Comparison of ENCODE assay signal across 26 cellular contexts in genomic region chr9:137463931-137464290, GRCh38. TPM values are rescaled to one million over a fixed set of nuclear protein-coding genes. Genes with fewer than 3 reads are reported as not detected.
A peak's percentile ranks its signal among the peaks of the same experiment; 100 is the strongest.
DNase-seq lines count a peak whose midpoint lies in the region; ATAC-seq and TF ChIP-seq lines count a peak whose summit lies in the region.
"Had no signal": no experiment of that assay in that cellular context is flagged by ENCODE, and none has a peak within 500 bp of the region (broad histone marks: within the 10 kb centered on the region; RNA-seq: fewer than 3 reads in every experiment).

No MANE protein-coding gene starts in this region.

- H3K27me3 ChIP-seq in right cardiac atrium (ENCODE audit: control insufficient read depth, insufficient read depth) = no peaks in the 10 kb centered on the region
- H3K27me3 ChIP-seq in right atrium auricular region = no peaks in the 10 kb centered on the region
- H3K27me3 ChIP-seq in ovary = no peaks in the 10 kb centered on the region
- H3K27me3 ChIP-seq in ascending aorta = no peaks in the 10 kb centered on the region

- H3K4me1 Mint-ChIP-seq in activated CD8-positive, alpha-beta T cell treated with anti-CD3 and anti-CD28 coated beads, Interleukin-2, amount 10 ng/mL, durations not matched to agents 7 days and 5 days (ENCODE audit: low read depth) = peaks cover 34% of the 10 kb centered on the region
- peaks cover 25% of the 10 kb centered on the region for H3K4me1 Mint-ChIP-seq in activated CD8-positive, alpha-beta T cell treated with anti-CD3 and anti-CD28 coated beads for 36 hours (ENCODE audit: low read depth)

- DNase-seq in activated CD8-positive, alpha-beta T cell treated with anti-CD3 and anti-CD28 coated beads, Interleukin-2, amount 10 ng/mL, durations not matched to agents 7 days and 5 days = no peak
- no peak for DNase-seq in activated CD8-positive, alpha-beta T cell treated with anti-CD3 and anti-CD28 coated beads for 36 hours
- DNase-seq in right cardiac atrium = peak in 2 of 3 donors; percentile 37 to 48
- DNase-seq in right atrium auricular region (ENCODE audit: low spot score) = no peak
- DNase-seq in ovary = peak in 3 of 5 donors; percentile 13 to 23 (median 20)
- DNase-seq in activated effector memory CD4-positive, alpha-beta T cell treated with anti-CD3 and anti-CD28 coated beads, Interleukin-2, amount 50 U/mL, for 16 hours = no peak
- DNase-seq in ascending aorta (ENCODE audit: low spot score in 2 of 2) = no peak
- DNase-seq: ACHN; CD4-positive, CD25-positive, alpha-beta regulatory T cell; DMS153; DND-41; Kasumi-1; NCI-H1092 treated with DMSO at 0.1 percent for 48 hours; NCI-H1436 treated with DMSO at 0.1 percent for 48 hours; NCI-H187 treated with DMSO at 0.1 percent for 48 hours; NCI-H2107; NCI-H446; NCI-H524 treated with DMSO at 0.1 percent for 48 hours; NCI-H774; SJCRH30 had no signal

- H3K36me3 Mint-ChIP-seq in activated CD8-positive, alpha-beta T cell treated with anti-CD3 and anti-CD28 coated beads, Interleukin-2, amount 10 ng/mL, durations not matched to agents 7 days and 5 days (ENCODE audit: low read depth) = peaks cover 3% of the 10 kb centered on the region
- H3K36me3 Mint-ChIP-seq in activated CD8-positive, alpha-beta T cell treated with anti-CD3 and anti-CD28 coated beads for 36 hours (ENCODE audit: low read depth) = no peaks in the 10 kb centered on the region
- H3K36me3 Mint-ChIP-seq: CD4-positive, CD25-positive, alpha-beta regulatory T cell had no signal

- H3K27me3 Mint-ChIP-seq in activated CD8-positive, alpha-beta T cell treated with anti-CD3 and anti-CD28 coated beads, Interleukin-2, amount 10 ng/mL, durations not matched to agents 7 days and 5 days (ENCODE audit: low read depth) = peaks cover 8% of the 10 kb centered on the region
- H3K27me3 Mint-ChIP-seq in activated CD8-positive, alpha-beta T cell treated with anti-CD3 and anti-CD28 coated beads for 36 hours = peaks cover 3% of the 10 kb centered on the region

- no peak for TF ChIP-seq CTCF in activated CD8-positive, alpha-beta T cell treated with anti-CD3 and anti-CD28 coated beads for 36 hours (IDR thresholded peaks at IDR 0.05)
- TF ChIP-seq CTCF in right atrium auricular region (IDR thresholded peaks at IDR 0.05) (no peak), ovary (IDR thresholded peaks at IDR 0.05) (no peak), ascending aorta (IDR thresholded peaks at IDR 0.05) (no peak)

- H3K36me3 ChIP-seq in right atrium auricular region (no peaks in the 10 kb centered on the region), ovary (no peaks in the 10 kb centered on the region), ascending aorta (no peaks in the 10 kb centered on the region)
- H3K36me3 ChIP-seq: SJCRH30 had no signal

- H3K4me3 Mint-ChIP-seq in activated CD8-positive, alpha-beta T cell treated with anti-CD3 and anti-CD28 coated beads, Interleukin-2, amount 10 ng/mL, durations not matched to agents 7 days and 5 days = no peak overlapping the region
- no peak overlapping the region for H3K4me3 Mint-ChIP-seq in activated CD8-positive, alpha-beta T cell treated with anti-CD3 and anti-CD28 coated beads for 36 hours

- H3K4me1 ChIP-seq in right cardiac atrium (ENCODE audit: control insufficient read depth, insufficient read depth, low read length) (no peaks in the 10 kb centered on the region), right atrium auricular region (peaks cover 0 to 10% of the 10 kb centered on the region in 2 donors), ovary (ENCODE audit: insufficient read depth) (peaks cover 3% of the 10 kb centered on the region), ascending aorta (peaks cover 3 to 4% of the 10 kb centered on the region in 2 donors)

- no peaks in the 10 kb centered on the region for H3K9me3 Mint-ChIP-seq in activated CD8-positive, alpha-beta T cell treated with anti-CD3 and anti-CD28 coated beads, Interleukin-2, amount 10 ng/mL, durations not matched to agents 7 days and 5 days (ENCODE audit: insufficient read depth)
- no peaks in the 10 kb centered on the region for H3K9me3 Mint-ChIP-seq in activated CD8-positive, alpha-beta T cell treated with anti-CD3 and anti-CD28 coated beads for 36 hours

- peak overlapping the region; percentile 39 for H3K27ac Mint-ChIP-seq in activated CD8-positive, alpha-beta T cell treated with anti-CD3 and anti-CD28 coated beads, Interleukin-2, amount 10 ng/mL, durations not matched to agents 7 days and 5 days
- H3K27ac Mint-ChIP-seq in activated CD8-positive, alpha-beta T cell treated with anti-CD3 and anti-CD28 coated beads for 36 hours = no peak overlapping the region

- intact Hi-C loops in activated CD8-positive, alpha-beta T cell treated with anti-CD3 and anti-CD28 coated beads for 36 hours (cut with micrococcal nuclease) = no loop called here
- intact Hi-C loops in right cardiac atrium (cut with DNase I) = no loop called here
- intact Hi-C loops in ovary (cut with DNase I) = no loop called here
- intact Hi-C loops in ascending aorta (cut with DNase I) = no loop called here

- H3K4me3 ChIP-seq in right cardiac atrium (ENCODE audit: low read length) (no peak overlapping the region), right atrium auricular region (no peak overlapping the region), ovary (no peak overlapping the region), ascending aorta (no peak overlapping the region)
- H3K4me3 ChIP-seq: K562, SJCRH30 had no signal

- no peak for TF ChIP-seq POLR2A in ovary (IDR thresholded peaks at IDR 0.05)

- CTCF ChIA-PET in activated CD8-positive, alpha-beta T cell treated with anti-CD3 and anti-CD28 coated beads, Interleukin-2, amount 10 ng/mL, durations not matched to agents 7 days and 5 days (lab: Charles Lee) = no interaction called here
- CTCF ChIA-PET in activated CD8-positive, alpha-beta T cell treated with anti-CD3 and anti-CD28 coated beads for 36 hours (lab: Charles Lee) = no interaction called here

- 96% methylated on average over 18 of the region's 18 CpGs for WGBS in right cardiac atrium
- WGBS in ovary, 3 donors = 96 to 98% (median 97%) methylated on average over 18 of the region's 18 CpGs

- TF ChIP-seq EP300 in ovary (IDR thresholded peaks at IDR 0.05) = no peak

- POLR2A ChIA-PET in activated CD8-positive, alpha-beta T cell treated with anti-CD3 and anti-CD28 coated beads, Interleukin-2, amount 10 ng/mL, durations not matched to agents 7 days and 5 days (lab: Charles Lee) = no interaction called here
- POLR2A ChIA-PET in activated CD8-positive, alpha-beta T cell treated with anti-CD3 and anti-CD28 coated beads for 36 hours (lab: Charles Lee) = no interaction called here

- H3K27ac ChIP-seq in right cardiac atrium (ENCODE audit: low read length) = no peak overlapping the region
- H3K27ac ChIP-seq in right atrium auricular region = no peak overlapping the region
- H3K27ac ChIP-seq in ovary = no peak overlapping the region
- H3K27ac ChIP-seq in ascending aorta = no peak overlapping the region
- H3K27ac ChIP-seq: 22Rv1, SJCRH30 had no signal

- ATAC-seq in activated CD8-positive, alpha-beta T cell treated with anti-CD3 and anti-CD28 coated beads, Interleukin-2, amount 10 ng/mL, durations not matched to agents 7 days and 5 days = no peak
- ATAC-seq in activated CD8-positive, alpha-beta T cell treated with anti-CD3 and anti-CD28 coated beads for 36 hours = no peak
- ATAC-seq in right cardiac atrium (no peak), GM18868 (IDR thresholded peaks at IDR 0.05; ENCODE audit: unreplicated experiment) (no peak)
- ATAC-seq: K562 had no signal

- H3K9me3 ChIP-seq in right cardiac atrium (ENCODE audit: control insufficient read depth, low read length) (no peaks in the 10 kb centered on the region), right atrium auricular region (no peaks in the 10 kb centered on the region), ovary (no peaks in the 10 kb centered on the region), ascending aorta (no peaks in the 10 kb centered on the region)
- H3K9me3 ChIP-seq: SJCRH30 had no signal

RNA-seq across cellular contexts. Expression of gene NSMF, which starts 4.8 kb away (rescaled TPM):
- total RNA-seq in activated CD8-positive, alpha-beta T cell treated with anti-CD3 and anti-CD28 coated beads, Interleukin-2, amount 10 ng/mL, durations not matched to agents 7 days and 5 days = 10 to 100 TPM; 55.0 to 59.0 TPM
- total RNA-seq in activated CD8-positive, alpha-beta T cell treated with anti-CD3 and anti-CD28 coated beads for 36 hours = 100 to 1,000 TPM; 112 to 116 TPM
- total RNA-seq in right cardiac atrium = 10 to 100 TPM; 12.4 to 21.5 (median 18.6) TPM
- polyA plus RNA-seq in right cardiac atrium = 25.5 TPM
- total RNA-seq in right atrium auricular region = 10 to 100 TPM; 16.2 to 26.2 TPM
- total RNA-seq in ovary = 10 to 100 TPM; 22.9 to 50.3 (median 35.4) TPM
- 10 to 100 TPM; 24.0 to 29.5 TPM for polyA plus RNA-seq in ovary
- total RNA-seq in ascending aorta = 231 TPM

RNA-seq across cellular contexts. Expression of gene ENTPD8, which starts 22.8 kb away (rescaled TPM):
- total RNA-seq in activated CD8-positive, alpha-beta T cell treated with anti-CD3 and anti-CD28 coated beads, Interleukin-2, amount 10 ng/mL, durations not matched to agents 7 days and 5 days = not detected
- not detected for total RNA-seq in activated CD8-positive, alpha-beta T cell treated with anti-CD3 and anti-CD28 coated beads for 36 hours
- total RNA-seq in right cardiac atrium = not detected
- polyA plus RNA-seq in right cardiac atrium = not detected
- total RNA-seq in right atrium auricular region = not detected
- under 1 TPM in 5 of 7 donors, not detected in 2; 0.10 to 0.57 (median 0.24) TPM for total RNA-seq in ovary
- under 1 TPM in 1 of 2 donors, not detected in 1; 0.11 TPM for polyA plus RNA-seq in ovary
- not detected for total RNA-seq in ascending aorta
- total RNA-seq: CD4-positive, CD25-positive, alpha-beta regulatory T cell; HT1080; M059J; SJCRH30 had no signal
- polyA plus RNA-seq: BJ; CD4-positive, CD25-positive, alpha-beta regulatory T cell had no signal

RNA-seq across cellular contexts. Expression of gene NOXA1, which starts 40.7 kb away (rescaled TPM):
- under 1 TPM; 0.52 to 0.58 TPM for total RNA-seq in activated CD8-positive, alpha-beta T cell treated with anti-CD3 and anti-CD28 coated beads, Interleukin-2, amount 10 ng/mL, durations not matched to agents 7 days and 5 days
- total RNA-seq in activated CD8-positive, alpha-beta T cell treated with anti-CD3 and anti-CD28 coated beads for 36 hours = under 1 TPM; 0.72 to 0.95 TPM
- total RNA-seq in right cardiac atrium (1 to 10 TPM; 3.1 to 7.5 (median 4.5) TPM), right atrium auricular region (1 to 10 TPM in 1 of 2 donors, under 1 TPM in 1; 0.94 to 3.4 TPM), ovary (10 to 100 TPM in 5 of 7 donors, 1 to 10 TPM in 2; 8.5 to 18.5 (median 13.8) TPM), ascending aorta (6.9 TPM)
- polyA plus RNA-seq in right cardiac atrium (4.3 TPM), ovary (1 to 10 TPM in 1 of 2 donors, not detected in 1; 7.1 TPM)
- total RNA-seq: HT1080, M059J, SJCRH30 had no signal

RNA-seq across cellular contexts. Expression of gene EXD3, which starts 40.9 kb away (rescaled TPM):
- total RNA-seq in activated CD8-positive, alpha-beta T cell treated with anti-CD3 and anti-CD28 coated beads, Interleukin-2, amount 10 ng/mL, durations not matched to agents 7 days and 5 days = 10 to 100 TPM in 1 of 2 experiments, 1 to 10 TPM in 1; 10.0 to 10.9 TPM
- 1 to 10 TPM; 8.1 to 9.0 TPM for total RNA-seq in activated CD8-positive, alpha-beta T cell treated with anti-CD3 and anti-CD28 coated beads for 36 hours
- total RNA-seq in right cardiac atrium (10 to 100 TPM in 2 of 4 donors, 1 to 10 TPM in 2; 7.9 to 13.4 (median 11.1) TPM), right atrium auricular region (1 to 10 TPM; 5.9 to 6.0 TPM), ovary (10 to 100 TPM; 19.5 to 30.6 (median 26.2) TPM), ascending aorta (16.7 TPM)
- polyA plus RNA-seq in right cardiac atrium (14.6 TPM), ovary (10 to 100 TPM in 1 of 2 donors, 1 to 10 TPM in 1; 1.0 to 19.4 TPM)

Comparison
In these comparisons a context has a peak if more than half of its experiments do, and no peak if none do; other contexts are left out.
1. DNase-seq: peak in right cardiac atrium (2 of 3) and ovary (3 of 5); none in activated CD8-positive, alpha-beta T cell treated with anti-CD3 and anti-CD28 coated beads, Interleukin-2, amount 10 ng/mL, durations not matched to agents 7 days and 5 days (single experiment), activated CD8-positive, alpha-beta T cell treated with anti-CD3 and anti-CD28 coated beads for 36 hours (single experiment), right atrium auricular region (single experiment), activated effector memory CD4-positive, alpha-beta T cell treated with anti-CD3 and anti-CD28 coated beads, Interleukin-2, amount 50 U/mL, for 16 hours (single experiment) and ascending aorta (0 of 2).